Comparison of ENCODE assay signal across 3 cellular contexts in genomic region chr3:151859905-151860304, GRCh38.
TF ChIP-seq lines count a peak whose summit lies in the region.

No MANE protein-coding gene starts in this region.

TF ChIP-seq in A549, 52 proteins besides CTCF, POLR2A, EP300 and RAD21:
- TF ChIP-seq FOSB (CRISPR knock-in tag; IDR thresholded peaks at IDR 0.05) (no peak), RFX5 (IDR thresholded peaks at IDR 0.05) (no peak), HOXB5 (CRISPR knock-in tag; IDR thresholded peaks at IDR 0.05) (peak; percentile 28; the same call in 1 of the 2 replicates), GATA3 (IDR thresholded peaks at IDR 0.05; ENCODE audit: borderline replicate concordance) (peak; percentile 34), PHF8 (IDR thresholded peaks at IDR 0.05; ENCODE audit: borderline replicate concordance, low read depth) (no peak), HDAC2 (IDR thresholded peaks at IDR 0.05) (peak; percentile 56; the same call in 1 of the 2 replicates), ELK1 (IDR thresholded peaks at IDR 0.05; ENCODE audit: low read depth, low read length) (no peak)

TF ChIP-seq in IMR-90, 13 proteins besides CTCF, POLR2A, EP300 and RAD21:
- TF ChIP-seq CEBPB (IDR thresholded peaks at IDR 0.05; ENCODE audit: low read depth, low read length) (no peak), FOS (IDR thresholded peaks at IDR 0.05; ENCODE audit: low read depth, low read length) (no peak), BHLHE40 (IDR thresholded peaks at IDR 0.05; ENCODE audit: low read depth, low read length) (no peak), MXI1 (IDR thresholded peaks at IDR 0.05; ENCODE audit: borderline replicate concordance, low read depth, low read length) (no peak), MAFK (IDR thresholded peaks at IDR 0.05; ENCODE audit: low read depth, low read length) (no peak), SMC3 (IDR thresholded peaks at IDR 0.05; ENCODE audit: low read depth, low read length) (no peak), RFX5 (IDR thresholded peaks at IDR 0.05; ENCODE audit: low read depth, low read length) (no peak), NFE2L2 (IDR thresholded peaks at IDR 0.05; ENCODE audit: low read depth, low read length) (no peak), MAZ (IDR thresholded peaks at IDR 0.05; ENCODE audit: borderline replicate concordance, low read depth, low read length) (no peak), CHD1 (IDR thresholded peaks at IDR 0.05; ENCODE audit: low read depth, low read length) (no peak), RCOR1 (IDR thresholded peaks at IDR 0.05; ENCODE audit: insufficient replicate concordance, low read length) (no peak)
TF ChIP-seq in IMR-90: peak in this region for 0.

TF ChIP-seq in endothelial cell of umbilical vein, 7 proteins besides CTCF, POLR2A, EP300 and RAD21:
- TF ChIP-seq POLR2AphosphoS5 (IDR thresholded peaks at IDR 0.05; ENCODE audit: insufficient read depth, low read depth, low read length) = no peak
- no peak for TF ChIP-seq JUN (IDR thresholded peaks at IDR 0.05; ENCODE audit: borderline replicate concordance, insufficient read depth, insufficient read length, low read depth)
- no peak for TF ChIP-seq GATA2 (IDR thresholded peaks at IDR 0.05; ENCODE audit: insufficient read depth, insufficient read length, low read depth, low read length)
- TF ChIP-seq MYC (IDR thresholded peaks at IDR 0.05; ENCODE audit: low read depth, low read length) = no peak
- TF ChIP-seq MAX (IDR thresholded peaks at IDR 0.05; ENCODE audit: insufficient read depth, insufficient read length) = no peak
- TF ChIP-seq EZH2 (IDR thresholded peaks at IDR 0.05; ENCODE audit: borderline replicate concordance, low read depth, low read length, severe bottlenecking) = no peak
- no peak for TF ChIP-seq FOS (IDR thresholded peaks at IDR 0.05; ENCODE audit: borderline replicate concordance, insufficient read depth, low read length)
TF ChIP-seq in endothelial cell of umbilical vein: peak in this region for 0.
